20 cellular contexts compared by ENCODE assay signal in genomic region chr11:118893662-118894061, GRCh38. TPM values are rescaled to one million over a fixed set of nuclear protein-coding genes. Genes with fewer than 3 reads are reported as not detected.
DNase-seq lines count a peak whose midpoint lies in the region; ATAC-seq and TF ChIP-seq lines count a peak whose summit lies in the region.
"Had no signal": no experiment of that assay in that cellular context is flagged by ENCODE, and none has a peak within 500 bp of the region (broad histone marks: within the 10 kb centered on the region; RNA-seq: fewer than 3 reads in every experiment).

No MANE protein-coding gene starts in this region.

- H3K27me3 Mint-ChIP-seq in CD8-positive, alpha-beta T cell (ENCODE audit: low read depth): no peaks in the 10 kb centered on the region
- no peaks in the 10 kb centered on the region for H3K27me3 Mint-ChIP-seq in activated CD8-positive, alpha-beta T cell treated with anti-CD3 and anti-CD28 coated beads, Interleukin-2, amount 10 ng/mL, durations not matched to agents 7 days and 5 days (ENCODE audit: low read depth)
- no peaks in the 10 kb centered on the region for H3K27me3 Mint-ChIP-seq in naive thymus-derived CD8-positive, alpha-beta T cell

- H3K4me3 ChIP-seq in BLaER1: no peak overlapping the region
- H3K4me3 ChIP-seq in CD8-positive, alpha-beta T cell (ENCODE audit: low read depth, low read length): no peak overlapping the region
- H3K4me3 ChIP-seq: body of pancreas, coronary artery, GM23338, K562, PC-9, right lobe of liver, SK-N-MC had no signal

- POLR2A ChIA-PET in CD8-positive, alpha-beta T cell (lab: Charles Lee): interaction anchor here (1.0 to 2.5 kb wide), 5 partner anchors 20 to 204 kb away, joined by 3 to 56 read pairs (median 19); partner anchors contain the start of gene DDX6
- POLR2A ChIA-PET in activated CD8-positive, alpha-beta T cell treated with anti-CD3 and anti-CD28 coated beads, Interleukin-2, amount 10 ng/mL, durations not matched to agents 7 days and 5 days (lab: Charles Lee): interaction anchor here (1.1 to 5.5 kb wide), 4 partner anchors 14 to 103 kb away, joined by 3 to 100 read pairs (median 8); partner anchors contain the start of gene DDX6
- POLR2A ChIA-PET in naive thymus-derived CD8-positive, alpha-beta T cell (lab: Charles Lee): interaction anchor here (1.7 to 7.4 kb wide), 5 partner anchors 10 to 203 kb away, joined by 6 to 130 read pairs (median 16); partner anchors contain the start of gene CXCR5

- H3K36me3 Mint-ChIP-seq in CD8-positive, alpha-beta T cell: peaks cover 31% of the 10 kb centered on the region
- peaks cover 19% of the 10 kb centered on the region for H3K36me3 Mint-ChIP-seq in activated CD8-positive, alpha-beta T cell treated with anti-CD3 and anti-CD28 coated beads, Interleukin-2, amount 10 ng/mL, durations not matched to agents 7 days and 5 days (ENCODE audit: low read depth)
- peaks cover 0 to 25% (median 6%) of the 10 kb centered on the region in 3 donors for H3K36me3 Mint-ChIP-seq in naive thymus-derived CD8-positive, alpha-beta T cell

- H3K27me3 ChIP-seq in BLaER1: no peaks in the 10 kb centered on the region
- H3K27me3 ChIP-seq in CD8-positive, alpha-beta T cell (ENCODE audit: insufficient read depth, low read length): no peaks in the 10 kb centered on the region
- H3K27me3 ChIP-seq: body of pancreas, foreskin keratinocyte, right lobe of liver had no signal

- no peak for TF ChIP-seq CTCF in CD8-positive, alpha-beta T cell (IDR thresholded peaks at IDR 0.05)

- H4K20me1 ChIP-seq in BLaER1: no peaks in the 10 kb centered on the region

- peak overlapping the region; percentile 77; the same call in 1 of the 2 replicates for H3K27ac ChIP-seq in BLaER1
- peak overlapping the region; percentile 64 for H3K27ac ChIP-seq in CD8-positive, alpha-beta T cell (ENCODE audit: low read depth, low read length)
- H3K27ac ChIP-seq: coronary artery, foreskin keratinocyte, PC-9, right lobe of liver, SK-N-MC had no signal

- H3K9ac ChIP-seq in BLaER1: no peak overlapping the region

- peak overlapping the region; percentile 59 for H3K4me3 Mint-ChIP-seq in CD8-positive, alpha-beta T cell
- no peak overlapping the region for H3K4me3 Mint-ChIP-seq in activated CD8-positive, alpha-beta T cell treated with anti-CD3 and anti-CD28 coated beads, Interleukin-2, amount 10 ng/mL, durations not matched to agents 7 days and 5 days
- H3K4me3 Mint-ChIP-seq in naive thymus-derived CD8-positive, alpha-beta T cell: peak overlapping the region; percentile 16 to 91 (median 77)
- H3K4me3 Mint-ChIP-seq: GM23338 had no signal

- no peaks in the 10 kb centered on the region for H3K9me3 Mint-ChIP-seq in CD8-positive, alpha-beta T cell
- no peaks in the 10 kb centered on the region for H3K9me3 Mint-ChIP-seq in activated CD8-positive, alpha-beta T cell treated with anti-CD3 and anti-CD28 coated beads, Interleukin-2, amount 10 ng/mL, durations not matched to agents 7 days and 5 days (ENCODE audit: insufficient read depth)
- no peaks in the 10 kb centered on the region for H3K9me3 Mint-ChIP-seq in naive thymus-derived CD8-positive, alpha-beta T cell
- H3K9me3 Mint-ChIP-seq: GM23338 had no signal

- intact Hi-C loops in CD8-positive, alpha-beta T cell (cut with DNase I, micrococcal nuclease): loop anchor here in 1 of 2 experiments (5.0 kb wide), 1 partner anchor 34 kb away; the partner anchor contains the start of gene BCL9L

- no peak for ATAC-seq in CD8-positive, alpha-beta T cell
- no peak for ATAC-seq in activated CD8-positive, alpha-beta T cell treated with anti-CD3 and anti-CD28 coated beads, Interleukin-2, amount 10 ng/mL, durations not matched to agents 7 days and 5 days
- no peak for ATAC-seq in naive thymus-derived CD8-positive, alpha-beta T cell
- ATAC-seq in GM19023 (IDR thresholded peaks at IDR 0.05; ENCODE audit: unreplicated experiment) (no peak), HG03139 (IDR thresholded peaks at IDR 0.05; ENCODE audit: unreplicated experiment) (no peak)
- ATAC-seq: body of pancreas, foreskin keratinocyte, GM23338, K562, right lobe of liver had no signal

- peak overlapping the region; percentile 81 for H3K4me2 ChIP-seq in BLaER1
- H3K4me2 ChIP-seq: GM23338, PC-9 had no signal

- peaks cover 62% of the 10 kb centered on the region for H3K4me1 ChIP-seq in BLaER1
- peaks cover 97% of the 10 kb centered on the region for H3K4me1 ChIP-seq in CD8-positive, alpha-beta T cell (ENCODE audit: insufficient read depth, low read length)
- H3K4me1 ChIP-seq: foreskin keratinocyte had no signal

- H3K36me3 ChIP-seq in BLaER1: peaks cover 4% of the 10 kb centered on the region
- no peaks in the 10 kb centered on the region for H3K36me3 ChIP-seq in CD8-positive, alpha-beta T cell (ENCODE audit: insufficient read depth, low read length)

- H3K4me1 Mint-ChIP-seq in CD8-positive, alpha-beta T cell (ENCODE audit: low read depth): peaks cover 94% of the 10 kb centered on the region
- peaks cover 74% of the 10 kb centered on the region for H3K4me1 Mint-ChIP-seq in activated CD8-positive, alpha-beta T cell treated with anti-CD3 and anti-CD28 coated beads, Interleukin-2, amount 10 ng/mL, durations not matched to agents 7 days and 5 days (ENCODE audit: low read depth)
- H3K4me1 Mint-ChIP-seq in naive thymus-derived CD8-positive, alpha-beta T cell: peaks cover 55 to 97% (median 94%) of the 10 kb centered on the region in 4 donors

- CTCF ChIA-PET in CD8-positive, alpha-beta T cell (lab: Charles Lee): interaction anchor here (0.8 to 5.1 kb wide), 9 partner anchors 8 to 102 kb away, joined by 3 to 40 read pairs (median 7); partner anchors contain the start of genes BCL9L and DDX6
- CTCF ChIA-PET in activated CD8-positive, alpha-beta T cell treated with anti-CD3 and anti-CD28 coated beads, Interleukin-2, amount 10 ng/mL, durations not matched to agents 7 days and 5 days (lab: Charles Lee): interaction anchor here (1.1 to 5.4 kb wide), 3 partner anchors 9 to 109 kb away, joined by 3 to 65 read pairs (median 3); partner anchors contain the start of gene DDX6

- no peak for DNase-seq in CD8-positive, alpha-beta T cell
- no peak for DNase-seq in activated CD8-positive, alpha-beta T cell treated with anti-CD3 and anti-CD28 coated beads, Interleukin-2, amount 10 ng/mL, durations not matched to agents 7 days and 5 days
- peak in 1 of 10 donors; percentile 59 for DNase-seq in naive thymus-derived CD8-positive, alpha-beta T cell
- no peak for DNase-seq in stimulated activated CD8-positive, alpha-beta memory T cell treated with anti-CD3 and anti-CD28 coated beads, Interleukin-4, amount 100 ng/mL, for 48 hours
- DNase-seq: activated effector memory CD4-positive, alpha-beta T cell treated with Interleukin-2 at 50 U/mL for 16 hours; foreskin keratinocyte; midbrain; NCI-H1092; NCI-H748 treated with DMSO at 0.1 percent for 48 hours; PC-9 had no signal

- peak overlapping the region; percentile 95 for H3K27ac Mint-ChIP-seq in CD8-positive, alpha-beta T cell
- peak overlapping the region; percentile 84 for H3K27ac Mint-ChIP-seq in activated CD8-positive, alpha-beta T cell treated with anti-CD3 and anti-CD28 coated beads, Interleukin-2, amount 10 ng/mL, durations not matched to agents 7 days and 5 days
- peak overlapping the region; percentile 92 to 99 (median 98) for H3K27ac Mint-ChIP-seq in naive thymus-derived CD8-positive, alpha-beta T cell
- H3K27ac Mint-ChIP-seq: GM23338 had no signal

- H3K9me3 ChIP-seq in BLaER1: no peaks in the 10 kb centered on the region
- no peaks in the 10 kb centered on the region for H3K9me3 ChIP-seq in CD8-positive, alpha-beta T cell (ENCODE audit: low read length)
- H3K9me3 ChIP-seq: body of pancreas, right lobe of liver had no signal

RNA-seq across cellular contexts. Expression of gene CXCR5, which starts 10.0 kb away (rescaled TPM):
- total RNA-seq in CD8-positive, alpha-beta T cell: 1 to 10 TPM; 7.6 to 8.0 TPM
- under 1 TPM; 0.08 to 0.18 TPM for total RNA-seq in activated CD8-positive, alpha-beta T cell treated with anti-CD3 and anti-CD28 coated beads, Interleukin-2, amount 10 ng/mL, durations not matched to agents 7 days and 5 days
- total RNA-seq in naive thymus-derived CD8-positive, alpha-beta T cell: 1 to 10 TPM; 3.2 to 3.5 TPM
- under 1 TPM; 0.17 to 0.63 (median 0.29) TPM for polyA plus RNA-seq in naive thymus-derived CD8-positive, alpha-beta T cell
- total RNA-seq: body of pancreas, foreskin keratinocyte, GM23338, K562, PC-9, temporal lobe had no signal
- polyA plus RNA-seq: foreskin keratinocyte had no signal

RNA-seq across cellular contexts. Expression of gene BCL9L, which starts 32.1 kb away (rescaled TPM):
- total RNA-seq in CD8-positive, alpha-beta T cell: 100 to 1,000 TPM; 437 to 439 TPM
- total RNA-seq in activated CD8-positive, alpha-beta T cell treated with anti-CD3 and anti-CD28 coated beads, Interleukin-2, amount 10 ng/mL, durations not matched to agents 7 days and 5 days: 10 to 100 TPM; 70.0 to 70.6 TPM
- total RNA-seq in naive thymus-derived CD8-positive, alpha-beta T cell: 100 to 1,000 TPM; 283 TPM
- 1 to 10 TPM; 3.1 to 8.7 (median 4.3) TPM for polyA plus RNA-seq in naive thymus-derived CD8-positive, alpha-beta T cell
